ENCODE assay signal across 9 cellular contexts in the genomic region with DNA sequence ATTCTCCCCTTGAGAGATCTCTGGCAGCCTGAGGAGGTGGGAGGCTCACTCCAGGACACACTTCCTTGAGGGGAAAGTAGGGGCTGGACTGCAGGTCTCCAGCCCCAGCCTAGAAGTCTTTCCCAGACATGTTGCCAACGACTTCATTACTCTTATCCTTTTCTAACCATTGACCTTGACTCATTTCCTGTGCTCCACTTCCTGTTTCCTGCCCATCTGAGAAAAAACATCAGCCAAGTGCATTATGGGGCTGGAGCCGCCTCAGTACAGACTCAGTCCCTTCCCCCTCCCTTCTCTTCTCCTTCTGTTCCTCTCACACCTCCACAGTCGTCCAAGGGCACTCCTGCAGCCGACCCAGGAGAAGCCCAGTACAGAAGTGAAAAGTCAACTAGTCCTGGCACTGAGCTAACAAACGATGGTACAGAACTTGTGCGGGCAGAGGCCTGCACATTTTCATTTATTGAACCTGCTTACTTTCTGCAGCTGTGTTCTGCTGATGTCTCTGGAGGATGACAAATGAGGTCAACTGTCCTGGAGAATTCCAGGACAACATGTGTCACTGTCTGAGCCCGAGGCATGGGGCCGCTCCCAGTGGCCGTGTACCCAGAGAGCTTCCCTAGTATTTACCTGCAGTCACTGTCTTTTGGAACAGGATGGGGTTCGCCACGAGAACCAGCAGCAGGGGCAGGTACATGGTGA. TPM values are rescaled to one million over a fixed set of nuclear protein-coding genes. Genes with fewer than 3 reads are reported as not detected.
DNase-seq lines count a peak whose midpoint lies in the region; ATAC-seq and TF ChIP-seq lines count a peak whose summit lies in the region.
"Had no signal": no experiment of that assay in that cellular context is flagged by ENCODE, and none has a peak within 500 bp of the region (broad histone marks: within the 10 kb centered on the region; RNA-seq: fewer than 3 reads in every experiment).

No MANE protein-coding gene starts in this region.

- peaks cover 16% of the 10 kb centered on the region for H3K4me1 ChIP-seq in mesodermal cell (ENCODE audit: control insufficient read depth, insufficient read depth, low read length, poor library complexity, severe bottlenecking)

- no peaks in the 10 kb centered on the region for H3K9me3 ChIP-seq in mesodermal cell (ENCODE audit: control insufficient read depth, low read length)

- H3K4me3 ChIP-seq in cardiac fibroblast (replicated peaks in 1 of 2; ENCODE audit: low read depth in 2 of 2, low read length in 2 of 2): no peak overlapping the region
- no peak overlapping the region for H3K4me3 ChIP-seq in mesodermal cell (ENCODE audit: extremely low read depth, insufficient read depth, low read length, poor library complexity, severe bottlenecking)

- no peak for TF ChIP-seq CTCF in cardiac fibroblast (IDR thresholded peaks at IDR 0.05; ENCODE audit: low read depth, low read length)

- no peaks in the 10 kb centered on the region for H3K36me3 ChIP-seq in mesodermal cell (ENCODE audit: control insufficient read depth, insufficient read depth, low read length)

- peak overlapping the region; percentile 99 for H3K27ac ChIP-seq in mesodermal cell (ENCODE audit: low read depth, low read length, severe bottlenecking)
- H3K27ac ChIP-seq: VCaP had no signal

- 90 to 100% methylated on average over 5 to 7 of the region's 11 CpGs for WGBS in mesodermal cell (ENCODE audit: insufficient coverage in 2 of 2), 2 experiments

- peak; percentile 47 for DNase-seq in ELF-1 (ENCODE audit: low read depth, low spot score)
- peak; percentile 70 for DNase-seq in NCI-H226
- peak; percentile 74 to 82 for DNase-seq in cardiac fibroblast (ENCODE audit: low read depth in 2 of 2)
- DNase-seq in putamen (ENCODE audit: low spot score): no peak
- no peak for DNase-seq in NCI-H1436 treated with DMSO at 0.1 percent for 48 hours (lab: John Stamatoyannopoulos, UW)
- no peak for DNase-seq in activated gamma-delta T cell (lab: John Stamatoyannopoulos, UW)

- no peak for ATAC-seq in HG03196 (IDR thresholded peaks at IDR 0.05; ENCODE audit: unreplicated experiment)

RNA-seq across cellular contexts. Expression of gene GPR143, which starts 20.1 kb away (rescaled TPM):
- polyA plus RNA-seq in mesodermal cell (2013, experiment 1 of 2): 9.7 TPM
- polyA plus RNA-seq in mesodermal cell (2013, experiment 2 of 2): 8.2 TPM

RNA-seq across cellular contexts. Expression of gene SHROOM2, which starts 40.7 kb away (rescaled TPM):
- polyA plus RNA-seq in mesodermal cell (2013, experiment 1 of 2): 13.7 TPM
- polyA plus RNA-seq in mesodermal cell (2013, experiment 2 of 2): 11.6 TPM

Comparison
In these comparisons a context has a peak if more than half of its experiments do, and no peak if none do; other contexts are left out.
1. DNase-seq: peak in ELF-1 (single experiment), NCI-H226 (single experiment) and cardiac fibroblast (2 of 2); none in putamen (single experiment), NCI-H1436 treated with DMSO at 0.1 percent for 48 hours (single experiment) and activated gamma-delta T cell (single experiment).